ENCODE assay signal across 8 cellular contexts in genomic region chr11:9385288-9385902, GRCh38. TPM values are rescaled to one million over a fixed set of nuclear protein-coding genes. Genes with fewer than 3 reads are reported as not detected.
A peak's percentile ranks its signal among the peaks of the same experiment; 100 is the strongest.
DNase-seq lines count a peak whose midpoint lies in the region; ATAC-seq and TF ChIP-seq lines count a peak whose summit lies in the region.

No MANE protein-coding gene starts in this region.

- H3K27ac Mint-ChIP-seq in T-helper 2 cell treated with Interferon-gamma antibody and Interleukin-4, amounts not matched to agents 5 μg/mL and 100 μg/mL, for 36 hours: peak overlapping the region; percentile 90
- peak overlapping the region; percentile 82 for H3K27ac Mint-ChIP-seq in neural progenitor cell

- H3K4me1 Mint-ChIP-seq in T-helper 2 cell treated with Interferon-gamma antibody and Interleukin-4, amounts not matched to agents 5 μg/mL and 100 μg/mL, for 36 hours (ENCODE audit: low read depth): peaks cover 23% of the 10 kb centered on the region
- peaks cover 34% of the 10 kb centered on the region for H3K4me1 Mint-ChIP-seq in neural progenitor cell

- H3K9me3 Mint-ChIP-seq in T-helper 2 cell treated with Interferon-gamma antibody and Interleukin-4, amounts not matched to agents 5 μg/mL and 100 μg/mL, for 36 hours: no peaks in the 10 kb centered on the region
- no peaks in the 10 kb centered on the region for H3K9me3 Mint-ChIP-seq in neural progenitor cell

- peaks cover 16% of the 10 kb centered on the region for H3K36me3 Mint-ChIP-seq in T-helper 2 cell treated with Interferon-gamma antibody and Interleukin-4, amounts not matched to agents 5 μg/mL and 100 μg/mL, for 36 hours (ENCODE audit: low read depth)
- peaks cover 13% of the 10 kb centered on the region for H3K36me3 Mint-ChIP-seq in neural progenitor cell

- H3K27ac ChIP-seq in esophagus squamous epithelium (peak overlapping the region; percentile 92 to 96 (median 96)), neural progenitor cell (peak overlapping the region; percentile 60)

- peak overlapping the region; percentile 95 for H3K4me3 Mint-ChIP-seq in T-helper 2 cell treated with Interferon-gamma antibody and Interleukin-4, amounts not matched to agents 5 μg/mL and 100 μg/mL, for 36 hours
- H3K4me3 Mint-ChIP-seq in neural progenitor cell: peak overlapping the region; percentile 96

- H3K9me3 ChIP-seq in esophagus squamous epithelium: no peaks in the 10 kb centered on the region
- H3K9me3 ChIP-seq in neural progenitor cell (ENCODE audit: low read depth): no peaks in the 10 kb centered on the region

- peak; percentile 9 to 10 for DNase-seq in stimulated activated CD4-positive, alpha-beta T cell treated with anti-CD3 and anti-CD28 coated beads, Interleukin-4, amount 100 ng/mL, for 48 hours (ENCODE audit: low read depth in 2 of 2)
- DNase-seq in stimulated activated CD4-positive, alpha-beta T cell treated with anti-CD3 and anti-CD28 coated beads, Interleukin-4, amount 100 ng/mL, for 1 hour: no peak
- no peak for DNase-seq in T-helper 2 cell treated with Interferon-gamma antibody and Interleukin-4, amounts not matched to agents 5 μg/mL and 100 μg/mL, for 36 hours (ENCODE audit: low spot score)
- DNase-seq in esophagus squamous epithelium (lab: John Stamatoyannopoulos, UW) (no peak), neural progenitor cell (ENCODE audit: low spot score) (no peak), COLO829 (ENCODE audit: low spot score) (no peak)

- intact Hi-C loops in esophagus squamous epithelium (cut with DNase I): no loop called here

- 3 to 4% methylated on average over 7 to 10 of the region's 11 CpGs for WGBS in esophagus squamous epithelium, 2 donors

- peaks cover 0 to 19% (median 0%) of the 10 kb centered on the region in 3 donors for H3K36me3 ChIP-seq in esophagus squamous epithelium
- H3K36me3 ChIP-seq in neural progenitor cell: no peaks in the 10 kb centered on the region

- ATAC-seq in HG03439 (IDR thresholded peaks at IDR 0.05; ENCODE audit: unreplicated experiment) (peak; percentile 7), GM18870 (IDR thresholded peaks at IDR 0.05; ENCODE audit: unreplicated experiment) (no peak)

- H3K9ac ChIP-seq in neural progenitor cell: peak overlapping the region; percentile 60

- H3K4me2 ChIP-seq in neural progenitor cell: peak overlapping the region; percentile 84

- H3K4me3 ChIP-seq in esophagus squamous epithelium: peak overlapping the region; percentile 78 to 91 (median 83)
- peak overlapping the region; percentile 64 for H3K4me3 ChIP-seq in neural progenitor cell

- peaks cover 48% of the 10 kb centered on the region for H4K20me1 ChIP-seq in neural progenitor cell (ENCODE audit: low read depth)

- H3K4me1 ChIP-seq in esophagus squamous epithelium (peaks cover 8 to 54% (median 18%) of the 10 kb centered on the region in 3 donors), neural progenitor cell (peaks cover 15% of the 10 kb centered on the region)

- H3K27me3 Mint-ChIP-seq in T-helper 2 cell treated with Interferon-gamma antibody and Interleukin-4, amounts not matched to agents 5 μg/mL and 100 μg/mL, for 36 hours (ENCODE audit: low read depth): no peaks in the 10 kb centered on the region
- H3K27me3 Mint-ChIP-seq in neural progenitor cell (ENCODE audit: insufficient read depth, low read depth): peaks cover 5% of the 10 kb centered on the region

- peaks cover 58% of the 10 kb centered on the region for H3K79me2 ChIP-seq in neural progenitor cell (ENCODE audit: low read depth)

- H2AFZ ChIP-seq in neural progenitor cell (replicated peaks): no peak overlapping the region

- H3F3A ChIP-seq in neural progenitor cell (ENCODE audit: low read depth): peaks cover 17% of the 10 kb centered on the region

- H3K27me3 ChIP-seq in esophagus squamous epithelium: no peaks in the 10 kb centered on the region
- no peaks in the 10 kb centered on the region for H3K27me3 ChIP-seq in neural progenitor cell

- TF ChIP-seq CTCF in esophagus squamous epithelium (IDR thresholded peaks at IDR 0.05) (peak in 4 of 6 experiments; percentile 1 to 22 (median 4)), neural progenitor cell (IDR thresholded peaks at IDR 0.05) (no peak)

- TF ChIP-seq POLR2A in esophagus squamous epithelium (IDR thresholded peaks at IDR 0.05): no peak

RNA-seq across cellular contexts. Expression of gene IPO7, which starts 0.9 kb away (rescaled TPM):
- total RNA-seq in esophagus squamous epithelium: 100 to 1,000 TPM in 2 of 4 donors, 10 to 100 TPM in 2; 34.8 to 118 (median 86.8) TPM
- total RNA-seq in neural progenitor cell (ENCODE audit: low replicate concordance): 157 and 231 TPM in 2 replicates

Comparison
In these comparisons a context has a peak if more than half of its experiments do, and no peak if none do; other contexts are left out.
1. DNase-seq: peak in stimulated activated CD4-positive, alpha-beta T cell treated with anti-CD3 and anti-CD28 coated beads, Interleukin-4, amount 100 ng/mL, for 48 hours (2 of 2); none in stimulated activated CD4-positive, alpha-beta T cell treated with anti-CD3 and anti-CD28 coated beads, Interleukin-4, amount 100 ng/mL, for 1 hour (single experiment), T-helper 2 cell treated with Interferon-gamma antibody and Interleukin-4, amounts not matched to agents 5 μg/mL and 100 μg/mL, for 36 hours (single experiment), esophagus squamous epithelium (single experiment), neural progenitor cell (single experiment) and COLO829 (single experiment).